ENCODE assay signal across 22 cellular contexts in the genomic region with DNA sequence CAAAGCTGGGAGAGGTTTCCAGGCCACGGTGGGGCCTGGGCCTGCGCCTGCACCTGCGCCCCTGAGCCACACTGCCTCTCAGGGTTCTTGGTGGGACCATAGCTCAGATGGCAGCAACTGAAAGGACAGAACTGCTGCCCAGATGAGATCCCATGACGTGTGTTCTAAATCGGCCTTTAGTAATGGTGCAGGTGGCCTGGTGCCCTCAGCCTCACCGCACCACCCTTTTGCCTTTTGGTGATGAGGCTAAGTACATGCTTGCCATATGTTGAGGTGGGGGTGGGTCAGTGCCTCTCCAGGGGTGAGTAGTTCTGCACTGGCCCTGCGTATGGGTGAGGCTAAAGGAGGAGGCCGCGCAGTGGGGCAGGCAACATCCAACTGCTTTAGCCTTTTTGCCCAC. TPM values are rescaled to one million over a fixed set of nuclear protein-coding genes. Genes with fewer than 3 reads are reported as not detected.
"Had no signal": no experiment of that assay in that cellular context is flagged by ENCODE, and none has a peak within 500 bp of the region (broad histone marks: within the 10 kb centered on the region; RNA-seq: fewer than 3 reads in every experiment).

No MANE protein-coding gene starts in this region.

- DNase-seq: activated B cell treated with CpG ODN at 0.5 μM for 24 hours; activated effector memory CD4-positive, alpha-beta T cell treated with anti-CD3 and anti-CD28 coated beads, Interleukin-2, amount 50 U/mL, for 16 hours; activated naive CD4-positive, alpha-beta T cell treated with anti-CD3 and anti-CD28 coated beads for 36 hours; amniotic stem cell; caudate nucleus; heart left ventricle; kidney glomerular epithelial cell; left lung; mucosa of descending colon; pancreas; psoas muscle; stimulated activated CD4-positive, alpha-beta T cell treated with anti-CD3 and anti-CD28 coated beads, Interleukin-15, amount 100 ng/mL, for 24 hours; stimulated activated CD4-positive, alpha-beta T cell treated with anti-CD3 and anti-CD28 coated beads, Interleukin-2, amount 100 ng/mL, for 24 hours; stimulated activated naive B cell treated with anti-CD40 and anti-IgM and Interleukin-4, amounts not matched to agents 10 μg/mL and 1 μg/mL and 100 μg/mL, for 72 hours; stomach; SW 1271; T-helper 2 cell; thyroid gland; upper lobe of right lung had no signal

- ATAC-seq: heart left ventricle; left lung; mucosa of descending colon; pancreas; psoas muscle; stimulated activated naive B cell treated with anti-CD40 and anti-IgM and Interleukin-4, amounts not matched to agents 10 μg/mL and 1 μg/mL and 100 μg/mL, for 72 hours; upper lobe of right lung had no signal

- H3K4me3 Mint-ChIP-seq: activated B cell treated with CpG ODN at 0.5 μM for 24 hours; activated naive CD4-positive, alpha-beta T cell treated with anti-CD3 and anti-CD28 coated beads for 36 hours; nephron; stimulated activated naive B cell treated with anti-CD40 and anti-IgM and Interleukin-4, amounts not matched to agents 10 μg/mL and 1 μg/mL and 100 μg/mL, for 72 hours had no signal

- H3K27ac ChIP-seq: heart left ventricle, left lung, neutrophil, pancreas, psoas muscle, stomach, thyroid gland, upper lobe of right lung had no signal

- H3K9me3 Mint-ChIP-seq: activated B cell treated with CpG ODN at 0.5 μM for 24 hours; activated naive CD4-positive, alpha-beta T cell treated with anti-CD3 and anti-CD28 coated beads for 36 hours; nephron; stimulated activated naive B cell treated with anti-CD40 and anti-IgM and Interleukin-4, amounts not matched to agents 10 μg/mL and 1 μg/mL and 100 μg/mL, for 72 hours had no signal

- H3K27me3 ChIP-seq: heart left ventricle, left lung, neutrophil, pancreas, stomach, thyroid gland, upper lobe of right lung had no signal

- H3K9me3 ChIP-seq: heart left ventricle, left lung, mucosa of descending colon, neutrophil, pancreas, psoas muscle, stomach, thyroid gland, upper lobe of right lung had no signal

- H3K27me3 Mint-ChIP-seq: activated B cell treated with CpG ODN at 0.5 μM for 24 hours; stimulated activated naive B cell treated with anti-CD40 and anti-IgM and Interleukin-4, amounts not matched to agents 10 μg/mL and 1 μg/mL and 100 μg/mL, for 72 hours had no signal

- H3K4me3 ChIP-seq: heart left ventricle, left lung, lung, mucosa of descending colon, pancreas, psoas muscle, stomach, thyroid gland, upper lobe of right lung had no signal

- H3K27ac Mint-ChIP-seq: activated B cell treated with CpG ODN at 0.5 μM for 24 hours; activated naive CD4-positive, alpha-beta T cell treated with anti-CD3 and anti-CD28 coated beads for 36 hours; stimulated activated naive B cell treated with anti-CD40 and anti-IgM and Interleukin-4, amounts not matched to agents 10 μg/mL and 1 μg/mL and 100 μg/mL, for 72 hours had no signal

RNA-seq across cellular contexts. Expression of a gene that starts 38.7 kb away (rescaled TPM):
- total RNA-seq: activated B cell treated with CpG ODN at 0.5 μM for 24 hours had no signal
